Comparison of ENCODE assay signal across 11 cellular contexts in the genomic region with DNA sequence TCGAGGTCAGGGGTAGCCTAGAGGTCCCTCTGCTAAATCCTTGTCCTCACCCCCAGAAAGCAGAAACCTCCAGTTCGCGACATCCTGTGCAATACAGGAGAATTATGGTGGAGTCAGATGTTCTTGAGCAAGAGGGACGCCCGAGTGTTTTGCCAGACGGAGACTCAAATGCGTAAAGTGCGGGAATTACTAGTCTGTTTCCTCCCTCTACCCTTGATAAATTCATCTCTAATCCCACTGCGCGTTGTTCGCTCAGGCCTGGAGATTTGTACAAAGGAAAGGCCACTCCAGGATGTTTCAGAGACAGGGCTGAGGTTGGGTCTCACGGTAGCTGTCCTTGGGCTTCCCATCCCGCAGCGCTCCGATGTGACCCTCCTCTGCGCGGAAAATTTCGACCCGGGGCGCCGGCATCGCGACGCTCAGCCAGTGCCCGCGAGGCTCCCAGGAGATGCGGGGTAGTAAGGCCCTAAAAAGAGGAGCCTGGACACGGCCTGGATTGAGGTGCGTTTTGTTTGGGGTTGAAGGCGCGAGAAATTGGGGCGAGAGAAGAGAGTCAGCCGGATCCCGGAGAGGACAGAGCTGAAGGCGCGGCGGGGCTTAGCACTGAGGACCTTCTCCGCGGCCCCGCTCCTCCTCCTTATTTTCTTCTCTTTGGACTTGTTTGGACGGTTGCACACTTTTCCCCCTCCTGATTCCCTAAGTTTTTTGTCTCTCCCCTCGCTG. TPM values are rescaled to one million over a fixed set of nuclear protein-coding genes. Genes with fewer than 3 reads are reported as not detected.
DNase-seq lines count a peak whose midpoint lies in the region; ATAC-seq and TF ChIP-seq lines count a peak whose summit lies in the region.
"Had no signal": no experiment of that assay in that cellular context is flagged by ENCODE, and none has a peak within 500 bp of the region (broad histone marks: within the 10 kb centered on the region; RNA-seq: fewer than 3 reads in every experiment).

No MANE protein-coding gene starts in this region.

- POLR2A ChIA-PET in A673 (lab: Charles Lee; ENCODE audit: low non-redundant PET) = no interaction called here

- H3K27me3 Mint-ChIP-seq in activated naive CD8-positive, alpha-beta T cell treated with anti-CD3 and anti-CD28 coated beads, Interleukin-2, amount 50 U/mL, for 24 hours = peaks cover 93% of the 10 kb centered on the region

- H4K5ac ChIP-seq in mesendoderm (ENCODE audit: low read length) = no peak overlapping the region

- H3K79me2 ChIP-seq in mesendoderm (ENCODE audit: control insufficient read depth, insufficient read depth, low read length) = no peaks in the 10 kb centered on the region

- DNase-seq in A673 (ENCODE audit: low spot score) (no peak), H7 (no peak), mesendoderm (no peak), D341Med (ENCODE audit: low spot score) (no peak), amygdala (lab: John Stamatoyannopoulos, UW) (no peak), esophagus squamous epithelium (lab: John Stamatoyannopoulos, UW) (no peak)
- no peak for DNase-seq in activated naive CD8-positive, alpha-beta T cell treated with anti-CD3 and anti-CD28 coated beads, Interleukin-2, amount 50 U/mL, for 24 hours
- DNase-seq in stimulated activated naive CD4-positive, alpha-beta T cell treated with Interleukin-2 at 50 U/mL for 16 hours (lab: John Stamatoyannopoulos, UW) = no peak
- DNase-seq: DMS79, left lung had no signal

- H3K4me3 ChIP-seq in A673 (ENCODE audit: low read depth, low read length, poor library complexity, severe bottlenecking) (peak overlapping the region; percentile 21), H7 (ENCODE audit: insufficient read depth, low read depth, low read length) (peak overlapping the region; percentile 14; the same call in 1 of the 2 replicates), mesendoderm (ENCODE audit: low read length) (no peak overlapping the region), esophagus squamous epithelium (peak overlapping the region in 2 of 4 donors; percentile 9 to 52)
- H3K4me3 ChIP-seq: left lung had no signal

- no peak overlapping the region for H2BK120ac ChIP-seq in mesendoderm (ENCODE audit: low read depth, low read length)

- no peak overlapping the region for H2BK15ac ChIP-seq in mesendoderm (replicated peaks; ENCODE audit: low read depth)

- no TSS peak for BruUV-seq in A673 (replicated peaks; lab: Mats Ljungman, UMichigan)

- H3K4ac ChIP-seq in mesendoderm (ENCODE audit: low read depth, low read length) = no peak overlapping the region

- no peaks in the 10 kb centered on the region for H3K79me1 ChIP-seq in mesendoderm (ENCODE audit: low read length)

- no peak overlapping the region for H4K8ac ChIP-seq in mesendoderm (ENCODE audit: low read depth, low read length)

- no peak overlapping the region for H2BK5ac ChIP-seq in mesendoderm (ENCODE audit: low read length)

- ATAC-seq in activated naive CD8-positive, alpha-beta T cell treated with anti-CD3 and anti-CD28 coated beads, Interleukin-2, amount 50 U/mL, for 24 hours = no peak
- ATAC-seq: left lung had no signal

- H3K18ac ChIP-seq in mesendoderm (ENCODE audit: low read length) = no peak overlapping the region

- H3K4me3 Mint-ChIP-seq in activated naive CD8-positive, alpha-beta T cell treated with anti-CD3 and anti-CD28 coated beads, Interleukin-2, amount 50 U/mL, for 24 hours = peak overlapping the region; percentile 71

- CTCF ChIA-PET in A673 (lab: Charles Lee) = interaction anchor here (0.6 kb wide), 2 partner anchors 11 to 507 kb away, joined by 4 to 9 read pairs; no protein-coding TSS in a partner anchor

- H3K27me3 ChIP-seq in A673 (replicated peaks; ENCODE audit: insufficient read depth, low read depth, low read length, poor library complexity) (peaks cover 92% of the 10 kb centered on the region), H7 (ENCODE audit: control insufficient read depth, insufficient read depth, low read length) (peaks cover 94% of the 10 kb centered on the region), mesendoderm (ENCODE audit: insufficient read depth, low read length, poor library complexity) (peaks cover 77% of the 10 kb centered on the region), esophagus squamous epithelium (peaks cover 31 to 100% (median 56%) of the 10 kb centered on the region in 4 donors)

- no peak overlapping the region for H3K23ac ChIP-seq in mesendoderm (ENCODE audit: low read length)

- no peak for TF ChIP-seq POLR2A in esophagus squamous epithelium (IDR thresholded peaks at IDR 0.05)

- H3K27ac ChIP-seq in A673 (ENCODE audit: low read depth, low read length, poor library complexity, severe bottlenecking) (no peak overlapping the region), mesendoderm (ENCODE audit: low read depth, low read length) (no peak overlapping the region), esophagus squamous epithelium (no peak overlapping the region)
- H3K27ac ChIP-seq: left lung had no signal

- peaks cover 5% of the 10 kb centered on the region for H3K36me3 Mint-ChIP-seq in activated naive CD8-positive, alpha-beta T cell treated with anti-CD3 and anti-CD28 coated beads, Interleukin-2, amount 50 U/mL, for 24 hours (ENCODE audit: low read depth)

- H2AK5ac ChIP-seq in mesendoderm (ENCODE audit: low read length) = no peak overlapping the region

- H3K27ac Mint-ChIP-seq in activated naive CD8-positive, alpha-beta T cell treated with anti-CD3 and anti-CD28 coated beads, Interleukin-2, amount 50 U/mL, for 24 hours = no peak overlapping the region

- no CpG with 5 or more reads among the region's 42 CpGs for WGBS in mesendoderm (ENCODE audit: extremely low coverage, insufficient coverage, low lambda C conversion rate)
- 8 to 24% methylated on average over 9 to 26 of the region's 42 CpGs for WGBS in esophagus squamous epithelium, 2 donors

- peaks cover 41% of the 10 kb centered on the region for H3K4me1 Mint-ChIP-seq in activated naive CD8-positive, alpha-beta T cell treated with anti-CD3 and anti-CD28 coated beads, Interleukin-2, amount 50 U/mL, for 24 hours

- no peak overlapping the region for H3K9ac ChIP-seq in mesendoderm (ENCODE audit: low read length)

- H3K4me1 ChIP-seq in A673 (ENCODE audit: insufficient read depth, low read length, poor library complexity, severe bottlenecking) (peaks cover 11% of the 10 kb centered on the region), mesendoderm (ENCODE audit: control insufficient read depth, low read depth, low read length) (no peaks in the 10 kb centered on the region), esophagus squamous epithelium (peaks cover 15 to 41% (median 15%) of the 10 kb centered on the region in 3 donors)

- H3K36me3 ChIP-seq in A673 (ENCODE audit: insufficient read depth, low read length, poor library complexity, severe bottlenecking) = no peaks in the 10 kb centered on the region
- H3K36me3 ChIP-seq in H7 (replicated peaks; ENCODE audit: control insufficient read depth, insufficient read depth, low read length) = no peaks in the 10 kb centered on the region
- H3K36me3 ChIP-seq in mesendoderm (ENCODE audit: control insufficient read depth, insufficient read depth, low read length) = no peaks in the 10 kb centered on the region
- H3K36me3 ChIP-seq in esophagus squamous epithelium = no peaks in the 10 kb centered on the region
- H3K36me3 ChIP-seq: left lung had no signal

- H3K9me3 ChIP-seq in A673 (ENCODE audit: low read depth, low read length, poor library complexity, severe bottlenecking) = no peaks in the 10 kb centered on the region
- peaks cover 0 to 4% (median 0%) of the 10 kb centered on the region in 3 donors for H3K9me3 ChIP-seq in esophagus squamous epithelium
- H3K9me3 ChIP-seq: left lung had no signal

- H3K4me2 ChIP-seq in mesendoderm (ENCODE audit: low read length) = peak overlapping the region; percentile 6

- H3K56ac ChIP-seq in mesendoderm (ENCODE audit: low read length) = no peak overlapping the region

- TF ChIP-seq CTCF in A673 (conservative IDR thresholded peaks at IDR 0.05; ENCODE audit: low read depth, low read length) (no peak), esophagus squamous epithelium (IDR thresholded peaks at IDR 0.05) (no peak)

- H3K9me3 Mint-ChIP-seq in activated naive CD8-positive, alpha-beta T cell treated with anti-CD3 and anti-CD28 coated beads, Interleukin-2, amount 50 U/mL, for 24 hours = peaks cover 6% of the 10 kb centered on the region

- intact Hi-C loops in A673 (cut with micrococcal nuclease; ENCODE audit: unreplicated experiment) = loop anchor here (10.0 kb wide), 2 partner anchors 108 to 578 kb away; no protein-coding TSS in a partner anchor
- intact Hi-C loops in esophagus squamous epithelium (cut with DNase I) = no loop called here

RNA-seq across cellular contexts. Expression of gene NEUROD1, which starts 2.6 kb away (rescaled TPM):
- total RNA-seq in A673 (2021) (not detected in 2 replicates), esophagus squamous epithelium (not detected)
- total RNA-seq in H7 (2014; rRNA removed; shearing (Covaris generic)) = 0.04 TPM in 1 of 2 replicates, not detected in the other
- 0.01 TPM for polyA plus RNA-seq in mesendoderm (2013, experiment 1 of 2)
- polyA plus RNA-seq in mesendoderm (2013, experiment 2 of 2) = 0.01 TPM
- total RNA-seq: dermis microvascular lymphatic vessel endothelial cell, left lung had no signal

RNA-seq across cellular contexts. Expression of gene CERKL, which starts 26.1 kb away (rescaled TPM):
- 0.72 and 0.75 TPM in 2 replicates for total RNA-seq in A673 (2021)
- 0.14 and 0.15 TPM in 2 replicates for total RNA-seq in H7 (2014; rRNA removed; shearing (Covaris generic))
- polyA plus RNA-seq in mesendoderm (2013, experiment 1 of 2) = 0.13 TPM
- polyA plus RNA-seq in mesendoderm (2013, experiment 2 of 2) = 0.06 TPM
- under 1 TPM in 1 of 4 donors, not detected in 3; 0.15 TPM for total RNA-seq in esophagus squamous epithelium
- total RNA-seq: dermis microvascular lymphatic vessel endothelial cell had no signal
